In genomic region chr10:3127921-3128320, GRCh38 we compare ENCODE assay signal across 19 cellular contexts.
"Had no signal": no experiment of that assay in that cellular context is flagged by ENCODE, and none has a peak within 500 bp of the region (broad histone marks: within the 10 kb centered on the region; RNA-seq: fewer than 3 reads in every experiment).

No MANE protein-coding gene starts in this region.

- H3K27ac Mint-ChIP-seq: mesothelial cell of epicardium; nephron progenitor cell; stimulated activated memory B cell treated with anti-CD40 and anti-IgM and Interleukin-4, amounts not matched to agents 10 μg/mL and 1 μg/mL and 100 μg/mL, for 72 hours had no signal

- H3K4me3 ChIP-seq: gastrocnemius medialis, heart right ventricle, lower lobe of right lung, ovary, SK-N-MC, tibial artery had no signal

- DNase-seq: activated CD4-positive, alpha-beta T cell treated with anti-CD3 and anti-CD28 coated beads, Interleukin-2, amount 50 U/mL, for 1 hour; activated gamma-delta T cell treated with Interleukin-2 at 50 U/mL for 16 hours; activated T-cell treated with anti-CD3 and anti-CD28 coated beads, Interleukin-2, amount 50 U/mL, for 48 hours; dermis blood vessel endothelial cell; effector memory CD8-positive, alpha-beta T cell; erythroblast; gastrocnemius medialis; heart right ventricle; left cardiac atrium; lower lobe of right lung; nephron progenitor cell; ovary; stimulated activated CD4-positive, alpha-beta T cell treated with anti-CD3 and anti-CD28 coated beads, Interleukin-12 subunit alpha, Interleukin-12 subunit beta, amount 100 ng/mL, for 4 hours; stimulated activated CD4-positive, alpha-beta T cell treated with anti-CD3 and anti-CD28 coated beads, Interleukin-2, amount 100 ng/mL, for 24 hours; tibial artery had no signal

- FAIRE-seq: bronchial epithelial cell had no signal

- H3K27me3 Mint-ChIP-seq: effector memory CD8-positive, alpha-beta T cell; stimulated activated memory B cell treated with anti-CD40 and anti-IgM and Interleukin-4, amounts not matched to agents 10 μg/mL and 1 μg/mL and 100 μg/mL, for 72 hours had no signal

- H3K36me3 ChIP-seq: ovary had no signal

- H3K27ac ChIP-seq: lower lobe of right lung, ovary, tibial artery had no signal

- H3K9me3 Mint-ChIP-seq: effector memory CD8-positive, alpha-beta T cell; mesothelial cell of epicardium; nephron progenitor cell; stimulated activated memory B cell treated with anti-CD40 and anti-IgM and Interleukin-4, amounts not matched to agents 10 μg/mL and 1 μg/mL and 100 μg/mL, for 72 hours had no signal

- H3K27me3 ChIP-seq: gastrocnemius medialis, heart right ventricle, ovary, tibial artery had no signal

- H3K9me3 ChIP-seq: gastrocnemius medialis, lower lobe of right lung, ovary, tibial artery had no signal

- H3K4me3 Mint-ChIP-seq: effector memory CD8-positive, alpha-beta T cell; mesothelial cell of epicardium; nephron progenitor cell; stimulated activated memory B cell treated with anti-CD40 and anti-IgM and Interleukin-4, amounts not matched to agents 10 μg/mL and 1 μg/mL and 100 μg/mL, for 72 hours had no signal
